Comparison of ENCODE assay signal across 33 cellular contexts in genomic region chr10:57465155-57465554, GRCh38.
"Had no signal": no experiment of that assay in that cellular context is flagged by ENCODE, and none has a peak within 500 bp of the region (broad histone marks: within the 10 kb centered on the region; RNA-seq: fewer than 3 reads in every experiment).

No MANE protein-coding gene starts in this region.

- H3K36me3 ChIP-seq: adrenal gland, ascending aorta, brain microvascular endothelial cell, breast epithelium, cardiac muscle cell had no signal

- H3K27me3 ChIP-seq: adrenal gland, ascending aorta, body of pancreas, brain microvascular endothelial cell, breast epithelium, cardiac muscle cell had no signal

- H3K4me3 ChIP-seq: adrenal gland, ascending aorta, body of pancreas, breast epithelium, cardiac muscle cell had no signal

- DNase-seq: activated effector memory CD4-positive, alpha-beta T cell treated with anti-CD3 and anti-CD28 coated beads, Interleukin-2, amount 50 U/mL, for 16 hours; activated effector memory CD4-positive, alpha-beta T cell treated with Interleukin-2 at 50 U/mL for 16 hours; activated gamma-delta T cell; activated gamma-delta T cell treated with Interleukin-2 at 50 U/mL for 16 hours; activated naive CD4-positive, alpha-beta T cell; activated naive CD4-positive, alpha-beta T cell treated with anti-CD3 and anti-CD28 coated beads for 36 hours; activated naive CD4-positive, alpha-beta T cell treated with anti-CD3 and anti-CD28 coated beads, Interleukin-2, amount 10 ng/mL, durations not matched to agents 7 days and 5 days; activated naive CD4-positive, alpha-beta T cell treated with anti-CD3 and anti-CD28 coated beads, Interleukin-2, amount 50 U/mL, for 16 hours; activated naive CD4-positive, alpha-beta T cell treated with Interleukin-2 at 50 U/mL for 16 hours; activated naive CD8-positive, alpha-beta T cell treated with anti-CD3 and anti-CD28 coated beads for 36 hours; activated naive CD8-positive, alpha-beta T cell treated with anti-CD3 and anti-CD28 coated beads, Interleukin-2, amount 10 ng/mL, durations not matched to agents 7 days and 5 days; activated naive CD8-positive, alpha-beta T cell treated with anti-CD3 and anti-CD28 coated beads, Interleukin-2, amount 50 U/mL, for 24 hours; activated T-cell treated with anti-CD3 and anti-CD28 coated beads, Interleukin-2, amount 50 U/mL, for 4 hours; activated T-cell treated with anti-CD3 and anti-CD28 coated beads, Interleukin-2, amount 50 U/mL, for 48 hours; activated T-cell treated with anti-CD3 and anti-CD28 coated beads, Interleukin-2, amount 50 U/mL, for 72 hours; adrenal gland; amniotic stem cell; amygdala; anterior cingulate cortex; aorta; body of pancreas; brain microvascular endothelial cell; caudate nucleus; central memory CD4-positive, alpha-beta T cell; cerebellar nuclear complex had no signal

- H3K27ac ChIP-seq: adrenal gland, ascending aorta, body of pancreas, brain microvascular endothelial cell, breast epithelium, cardiac muscle cell had no signal

- ATAC-seq: activated naive CD4-positive, alpha-beta T cell treated with anti-CD3 and anti-CD28 coated beads, Interleukin-2, amount 50 U/mL, for 72 hours; activated naive CD8-positive, alpha-beta T cell treated with anti-CD3 and anti-CD28 coated beads, Interleukin-2, amount 50 U/mL, for 24 hours; activated T-cell treated with anti-CD3 and anti-CD28 coated beads, Interleukin-2, amount 50 U/mL, for 4 hours; activated T-cell treated with anti-CD3 and anti-CD28 coated beads, Interleukin-2, amount 50 U/mL, for 72 hours; activated T-helper 17 cell treated with anti-CD3 and anti-CD28 coated beads, Interleukin-2, amount 50 U/mL, for 72 hours; body of pancreas had no signal

- H3K4me1 ChIP-seq: adrenal gland, ascending aorta, body of pancreas, breast epithelium had no signal

- FAIRE-seq: astrocyte, bronchial epithelial cell, colon had no signal

- H3K9me3 ChIP-seq: adrenal gland, ascending aorta, body of pancreas, breast epithelium had no signal
